Comparison of ENCODE assay signal across 1 cellular context in the genomic region with DNA sequence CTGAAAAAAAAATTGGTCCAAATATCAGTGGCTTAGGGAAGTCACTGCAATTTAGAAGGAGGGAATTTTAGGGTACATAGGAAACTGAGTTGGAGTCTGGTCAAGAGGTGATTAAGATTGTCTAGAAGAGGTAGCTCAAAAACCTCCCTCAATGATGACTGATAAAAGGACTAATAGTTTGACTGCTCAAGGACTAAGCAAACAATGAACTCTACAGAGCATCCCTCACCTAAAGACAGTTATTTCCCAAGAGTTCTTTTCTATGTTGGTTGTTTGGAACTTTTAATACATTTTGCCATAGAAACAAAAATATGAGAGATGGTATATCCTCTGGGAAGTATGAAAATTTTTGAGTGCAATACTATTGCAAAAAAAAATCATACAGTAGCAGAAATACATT.
TF ChIP-seq lines count a peak whose summit lies in the region.

No MANE protein-coding gene starts in this region.

TF ChIP-seq in HepG2, 621 proteins besides CTCF, POLR2A, EP300 and RAD21:
- TF ChIP-seq CENPT (CRISPR knock-in tag; IDR thresholded peaks at IDR 0.05; ENCODE audit: low read depth) (no peak), NCOA5 (CRISPR knock-in tag; IDR thresholded peaks at IDR 0.05) (no peak), ISL2 (CRISPR knock-in tag; IDR thresholded peaks at IDR 0.05) (no peak), ZNF792 (CRISPR knock-in tag; IDR thresholded peaks at IDR 0.05) (no peak), RBFOX2 (IDR thresholded peaks at IDR 0.05; ENCODE audit: low read depth, low read length) (no peak), ETV6 (CRISPR knock-in tag; conservative IDR thresholded peaks at IDR 0.05) (no peak), NR2C2 (CRISPR knock-in tag; IDR thresholded peaks at IDR 0.05; ENCODE audit: borderline replicate concordance) (no peak), TAF15 (IDR thresholded peaks at IDR 0.05; ENCODE audit: low read depth, low read length, poor library complexity, severe bottlenecking) (no peak), ZNF496 (CRISPR knock-in tag; IDR thresholded peaks at IDR 0.05; ENCODE audit: insufficient replicate concordance) (no peak)
- TF ChIP-seq, protein P1, sequence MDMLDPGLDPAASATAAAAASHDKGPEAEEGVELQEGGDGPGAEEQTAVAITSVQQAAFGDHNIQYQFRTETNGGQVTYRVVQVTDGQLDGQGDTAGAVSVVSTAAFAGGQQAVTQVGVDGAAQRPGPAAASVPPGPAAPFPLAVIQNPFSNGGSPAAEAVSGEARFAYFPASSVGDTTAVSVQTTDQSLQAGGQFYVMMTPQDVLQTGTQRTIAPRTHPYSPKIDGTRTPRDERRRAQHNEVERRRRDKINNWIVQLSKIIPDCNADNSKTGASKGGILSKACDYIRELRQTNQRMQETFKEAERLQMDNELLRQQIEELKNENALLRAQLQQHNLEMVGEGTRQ (IDR thresholded peaks at IDR 0.05; ENCODE audit: low read depth, low read length) = no peak
- TF ChIP-seq, protein P1 (CRISPR knock-in tag; IDR thresholded peaks at IDR 0.05; ENCODE audit: borderline replicate concordance) = no peak
